In genomic region chr1:17507200-17507599, GRCh38 we compare ENCODE assay signal across 11 cellular contexts. TPM values are rescaled to one million over a fixed set of nuclear protein-coding genes. Genes with fewer than 3 reads are reported as not detected.
"Had no signal": no experiment of that assay in that cellular context is flagged by ENCODE, and none has a peak within 500 bp of the region (broad histone marks: within the 10 kb centered on the region; RNA-seq: fewer than 3 reads in every experiment).

No MANE protein-coding gene starts in this region.

RNA-seq across cellular contexts. Expression of gene ARHGEF10L, which starts 32.3 kb away (rescaled TPM):
- total RNA-seq: activated CD4-positive, alpha-beta memory T cell treated with anti-CD3 and anti-CD28 coated beads for 36 hours; activated CD4-positive, alpha-beta memory T cell treated with anti-CD3 and anti-CD28 coated beads, Interleukin-2, amount 10 ng/mL, durations not matched to agents 7 days and 5 days; activated CD4-positive, alpha-beta T cell treated with anti-CD3 and anti-CD28 coated beads for 36 hours; activated CD4-positive, alpha-beta T cell treated with anti-CD3 and anti-CD28 coated beads, Interleukin-2, amount 10 ng/mL, durations not matched to agents 24 days and 14 days; activated CD4-positive, alpha-beta T cell treated with anti-CD3 and anti-CD28 coated beads, Interleukin-2, amount 10 ng/mL, durations not matched to agents 7 days and 5 days; activated CD8-positive, alpha-beta memory T cell treated with anti-CD3 and anti-CD28 coated beads for 36 hours; activated CD8-positive, alpha-beta memory T cell treated with anti-CD3 and anti-CD28 coated beads, Interleukin-2, amount 10 ng/mL, durations not matched to agents 7 days and 5 days; activated CD8-positive, alpha-beta T cell treated with anti-CD3 and anti-CD28 coated beads for 36 hours; activated CD8-positive, alpha-beta T cell treated with anti-CD3 and anti-CD28 coated beads, Interleukin-2, amount 10 ng/mL, durations not matched to agents 7 days and 5 days; T-helper 1 cell treated with Interleukin-12 subunit alpha and Interleukin-12 subunit beta and Interleukin-4 antibody, amounts not matched to agents 30 ng/mL and 1 ng/mL, for 36 hours; T-helper 2 cell treated with Interferon-gamma antibody and Interleukin-4, amounts not matched to agents 100 ng/mL and 5 ng/mL, for 36 hours had no signal
